In genomic region chr1:3651011-3651938, GRCh38 we compare ENCODE assay signal across 10 cellular contexts. TPM values are rescaled to one million over a fixed set of nuclear protein-coding genes. Genes with fewer than 3 reads are reported as not detected.
DNase-seq lines count a peak whose midpoint lies in the region; ATAC-seq and TF ChIP-seq lines count a peak whose summit lies in the region.
"Had no signal": no experiment of that assay in that cellular context is flagged by ENCODE, and none has a peak within 500 bp of the region (broad histone marks: within the 10 kb centered on the region; RNA-seq: fewer than 3 reads in every experiment).

No MANE protein-coding gene starts in this region.

- TF ChIP-seq POLR2A in stomach (IDR thresholded peaks at IDR 0.05) (no peak), sigmoid colon (IDR thresholded peaks at IDR 0.05) (no peak)

- TF ChIP-seq RAD21 in SK-N-SH (IDR thresholded peaks at IDR 0.05; ENCODE audit: low read length) = no peak

- H3K4me3 ChIP-seq in stomach (peak overlapping the region; percentile 34 to 99 (median 78)), SK-N-SH (ENCODE audit: low read depth in 2 of 2, low read length in 1 of 2) (peak overlapping the region in 1 of 2 experiments; percentile 41; a peak in 1 of 4 replicates), sigmoid colon (peak overlapping the region in 2 of 4 donors; percentile 85 to 92)

- no peaks in the 10 kb centered on the region for H3K9me2 ChIP-seq in SK-N-SH

- peaks cover 47 to 61% (median 53%) of the 10 kb centered on the region in 4 donors for H3K4me1 ChIP-seq in stomach
- H3K4me1 ChIP-seq in SK-N-SH (ENCODE audit: control insufficient read depth in 1 of 2, insufficient read depth in 2 of 2, low read depth in 1 of 2, low read length in 1 of 2) = peaks cover 0 to 12% of the 10 kb centered on the region in 2 experiments; a peak in 2 of 4 replicates
- peaks cover 0 to 39% (median 38%) of the 10 kb centered on the region in 4 donors for H3K4me1 ChIP-seq in sigmoid colon

- no peak overlapping the region for H2AFZ ChIP-seq in SK-N-SH (ENCODE audit: low read depth)

- H3K79me2 ChIP-seq in SK-N-SH (ENCODE audit: insufficient read depth) = peaks cover 19% of the 10 kb centered on the region

- peaks cover 22% of the 10 kb centered on the region for H3K4me1 Mint-ChIP-seq in activated naive CD4-positive, alpha-beta T cell treated with anti-CD3 and anti-CD28 coated beads for 36 hours (ENCODE audit: low read depth)
- H3K4me1 Mint-ChIP-seq in activated CD8-positive, alpha-beta T cell treated with anti-CD3 and anti-CD28 coated beads for 36 hours (ENCODE audit: low read depth) = peaks cover 29% of the 10 kb centered on the region

- H3K27me3 Mint-ChIP-seq in activated naive CD4-positive, alpha-beta T cell treated with anti-CD3 and anti-CD28 coated beads for 36 hours (ENCODE audit: low read depth) = peaks cover 34% of the 10 kb centered on the region
- H3K27me3 Mint-ChIP-seq in activated CD8-positive, alpha-beta T cell treated with anti-CD3 and anti-CD28 coated beads for 36 hours = peaks cover 34% of the 10 kb centered on the region

- no peaks in the 10 kb centered on the region for H3K9me3 Mint-ChIP-seq in activated naive CD4-positive, alpha-beta T cell treated with anti-CD3 and anti-CD28 coated beads for 36 hours
- no peaks in the 10 kb centered on the region for H3K9me3 Mint-ChIP-seq in activated CD8-positive, alpha-beta T cell treated with anti-CD3 and anti-CD28 coated beads for 36 hours

- H3F3A ChIP-seq in SK-N-SH (replicated peaks; ENCODE audit: insufficient read depth) = no peaks in the 10 kb centered on the region

- no peak for TF ChIP-seq CTCF in activated CD8-positive, alpha-beta T cell treated with anti-CD3 and anti-CD28 coated beads for 36 hours (IDR thresholded peaks at IDR 0.05)
- TF ChIP-seq CTCF in stomach (IDR thresholded peaks at IDR 0.05) (no peak), SK-N-SH (IDR thresholded peaks at IDR 0.05) (no peak), sigmoid colon (IDR thresholded peaks at IDR 0.05) (no peak)

- ATAC-seq in activated CD8-positive, alpha-beta T cell treated with anti-CD3 and anti-CD28 coated beads for 36 hours = no peak

- H3K27ac ChIP-seq in stomach (no peak overlapping the region), SK-N-SH (ENCODE audit: low read depth in 2 of 2, low read length in 1 of 2) (no peak overlapping the region), sigmoid colon (no peak overlapping the region)
- H3K27ac ChIP-seq: HL-60 had no signal

- H3K36me3 Mint-ChIP-seq in activated naive CD4-positive, alpha-beta T cell treated with anti-CD3 and anti-CD28 coated beads for 36 hours (ENCODE audit: low read depth) = peaks cover 9% of the 10 kb centered on the region
- peaks cover 2% of the 10 kb centered on the region for H3K36me3 Mint-ChIP-seq in activated CD8-positive, alpha-beta T cell treated with anti-CD3 and anti-CD28 coated beads for 36 hours (ENCODE audit: low read depth)

- no peak overlapping the region for H3K4me2 ChIP-seq in SK-N-SH

- H3K36me3 ChIP-seq in stomach (peaks cover 7 to 14% (median 12%) of the 10 kb centered on the region in 4 donors), SK-N-SH (replicated peaks in 1 of 2; ENCODE audit: control insufficient read depth in 1 of 2, insufficient read depth in 2 of 2, low read length in 1 of 2) (peaks cover 11 to 18% of the 10 kb centered on the region in 2 experiments), sigmoid colon (peaks cover 0 to 12% (median 3%) of the 10 kb centered on the region in 4 donors)

- CTCF ChIA-PET in activated naive CD4-positive, alpha-beta T cell treated with anti-CD3 and anti-CD28 coated beads for 36 hours (lab: Charles Lee) = interaction anchor here (0.6 kb wide), 1 partner anchor 110 kb away, joined by 3 read pairs; no protein-coding TSS in a partner anchor
- CTCF ChIA-PET in activated CD8-positive, alpha-beta T cell treated with anti-CD3 and anti-CD28 coated beads for 36 hours (lab: Charles Lee) = interaction anchor here (1.3 to 1.5 kb wide), 3 partner anchors 25 to 73 kb away, joined by 3 to 4 read pairs (median 3); no protein-coding TSS in a partner anchor
- CTCF ChIA-PET in SK-N-SH (lab: Yijun Ruan, JAX) = interaction anchor here (0.6 to 1.2 kb wide), 2 partner anchors 42 to 73 kb away, joined by 3 to 5 read pairs; no protein-coding TSS in a partner anchor

- intact Hi-C loops in activated naive CD4-positive, alpha-beta T cell treated with anti-CD3 and anti-CD28 coated beads for 36 hours (cut with micrococcal nuclease) = loop anchor here (2.0 kb wide), 1 partner anchor 250 kb away; the partner anchor contains the start of gene C1orf174
- intact Hi-C loops in activated CD8-positive, alpha-beta T cell treated with anti-CD3 and anti-CD28 coated beads for 36 hours (cut with micrococcal nuclease) = no loop called here
- intact Hi-C loops in stomach (cut with DNase I; ENCODE audit: low total_unique reads) (no loop called here), sigmoid colon (cut with DNase I) (loop anchor here (2.0 kb wide), 1 partner anchor 250 kb away; the partner anchor contains the start of gene C1orf174)

- H3K9ac ChIP-seq in SK-N-SH = no peak overlapping the region; the same call in 1 of the 2 replicates

- H3K4me3 Mint-ChIP-seq in activated naive CD4-positive, alpha-beta T cell treated with anti-CD3 and anti-CD28 coated beads for 36 hours = peak overlapping the region; percentile 41
- peak overlapping the region; percentile 35 for H3K4me3 Mint-ChIP-seq in activated CD8-positive, alpha-beta T cell treated with anti-CD3 and anti-CD28 coated beads for 36 hours

- DNase-seq in activated naive CD4-positive, alpha-beta T cell treated with anti-CD3 and anti-CD28 coated beads for 36 hours = no peak
- DNase-seq in activated naive CD4-positive, alpha-beta T cell treated with Interleukin-2 at 50 U/mL for 16 hours = no peak
- no peak for DNase-seq in activated CD8-positive, alpha-beta T cell treated with anti-CD3 and anti-CD28 coated beads for 36 hours
- DNase-seq in iPS-NIHi7 (ENCODE audit: extremely low spot score) = peak; percentile 60
- DNase-seq in stomach = no peak
- DNase-seq in DMS79 treated with DMSO at 0.1 percent for 48 hours (lab: John Stamatoyannopoulos, UW) = no peak
- DNase-seq in SK-N-SH = no peak
- no peak for DNase-seq in sigmoid colon
- DNase-seq: NK-92 treated with Interleukin-12 subunit alpha and Interleukin-12 subunit beta, amount 100 ng/mL, for 24 hours had no signal

- H4K20me1 ChIP-seq in SK-N-SH (ENCODE audit: insufficient read depth) = no peaks in the 10 kb centered on the region

- H3K27me3 ChIP-seq in stomach (peaks cover 27 to 62% (median 48%) of the 10 kb centered on the region in 3 donors), SK-N-SH (ENCODE audit: insufficient read depth) (no peaks in the 10 kb centered on the region; the same call in 1 of the 2 replicates), sigmoid colon (peaks cover 29 to 60% (median 51%) of the 10 kb centered on the region in 3 donors)

- 6 to 8% (median 7%) methylated on average over 57 to 84 of the region's 84 CpGs for WGBS in stomach, 5 donors
- 36% methylated on average over 10 of the region's 84 CpGs for WGBS in SK-N-SH (ENCODE audit: low lambda C conversion rate)
- 6 to 13% methylated on average over 84 of the region's 84 CpGs for WGBS in sigmoid colon, 2 donors

- POLR2A ChIA-PET in activated CD8-positive, alpha-beta T cell treated with anti-CD3 and anti-CD28 coated beads for 36 hours (lab: Charles Lee) = interaction anchor here (1.0 kb wide), 1 partner anchor 28 kb away, joined by 3 read pairs; no protein-coding TSS in a partner anchor
- POLR2A ChIA-PET in SK-N-SH (lab: Yijun Ruan, JAX) = no interaction called here

- H3K27ac Mint-ChIP-seq in activated naive CD4-positive, alpha-beta T cell treated with anti-CD3 and anti-CD28 coated beads for 36 hours = no peak overlapping the region
- no peak overlapping the region for H3K27ac Mint-ChIP-seq in activated CD8-positive, alpha-beta T cell treated with anti-CD3 and anti-CD28 coated beads for 36 hours

- H3K9me3 ChIP-seq in stomach (peaks cover 0 to 5% (median 0%) of the 10 kb centered on the region in 4 donors), SK-N-SH (no peaks in the 10 kb centered on the region), sigmoid colon (no peaks in the 10 kb centered on the region)

- TF ChIP-seq EP300 in stomach (IDR thresholded peaks at IDR 0.05) (no peak), SK-N-SH (IDR thresholded peaks at IDR 0.05; ENCODE audit: borderline replicate concordance in 1 of 2, low read depth in 1 of 2, low read length in 1 of 2) (no peak), sigmoid colon (IDR thresholded peaks at IDR 0.05) (no peak)

RNA-seq across cellular contexts. Expression of gene TP73, which starts 1.0 kb away (rescaled TPM):
- under 1 TPM; 0.20 to 0.43 TPM for total RNA-seq in activated naive CD4-positive, alpha-beta T cell treated with anti-CD3 and anti-CD28 coated beads for 36 hours
- total RNA-seq in activated CD8-positive, alpha-beta T cell treated with anti-CD3 and anti-CD28 coated beads for 36 hours = under 1 TPM; 0.60 to 0.68 TPM
- 1 to 10 TPM in 1 of 5 donors, under 1 TPM in 1, not detected in 3; 0.43 to 9.8 TPM for total RNA-seq in stomach
- polyA plus RNA-seq in stomach = 1 to 10 TPM in 1 of 3 donors, under 1 TPM in 1, not detected in 1; 0.25 to 2.4 TPM
- polyA plus RNA-seq in SK-N-SH (2012; rRNA removed) = 0.21 and 0.64 TPM in 2 replicates
- 0.28 and 0.41 TPM in 2 replicates for polyA plus RNA-seq in SK-N-SH (2012; cell fraction: cytosol; rRNA removed)
- polyA plus RNA-seq in SK-N-SH (2012; cell fraction: nucleus; rRNA removed) = 1.4 and 1.8 TPM in 2 replicates
- total RNA-seq in sigmoid colon = not detected
- polyA plus RNA-seq in sigmoid colon = under 1 TPM in 2 of 3 donors, not detected in 1; 0.22 to 0.69 TPM

RNA-seq across cellular contexts. Expression of gene WRAP73, which starts 1.4 kb away (rescaled TPM):
- 10 to 100 TPM; 32.4 to 35.4 TPM for total RNA-seq in activated naive CD4-positive, alpha-beta T cell treated with anti-CD3 and anti-CD28 coated beads for 36 hours
- total RNA-seq in activated CD8-positive, alpha-beta T cell treated with anti-CD3 and anti-CD28 coated beads for 36 hours = 10 to 100 TPM; 34.2 to 35.4 TPM
- total RNA-seq in stomach (10 to 100 TPM in 2 of 5 donors, 1 to 10 TPM in 2, under 1 TPM in 1; 0.89 to 55.4 (median 3.5) TPM), sigmoid colon (10 to 100 TPM; 11.4 to 17.2 (median 14.8) TPM)
- polyA plus RNA-seq in stomach (10 to 100 TPM; 12.5 to 22.2 (median 13.0) TPM), SK-N-SH (2012; rRNA removed) (61.9 and 67.8 TPM in 2 replicates), sigmoid colon (10 to 100 TPM; 17.4 to 24.2 (median 18.7) TPM)
- 33.1 and 45.1 TPM in 2 replicates for polyA plus RNA-seq in SK-N-SH (2012; cell fraction: cytosol; rRNA removed)
- polyA plus RNA-seq in SK-N-SH (2012; cell fraction: nucleus; rRNA removed) = 172 and 188 TPM in 2 replicates

RNA-seq across cellular contexts. Expression of gene TPRG1L, which starts 26.5 kb away (rescaled TPM):
- total RNA-seq in activated naive CD4-positive, alpha-beta T cell treated with anti-CD3 and anti-CD28 coated beads for 36 hours = 1 to 10 TPM; 6.8 TPM
- total RNA-seq in activated CD8-positive, alpha-beta T cell treated with anti-CD3 and anti-CD28 coated beads for 36 hours = 1 to 10 TPM; 6.1 to 6.2 TPM
- total RNA-seq in stomach (10 to 100 TPM; 21.6 to 43.3 (median 30.3) TPM), sigmoid colon (10 to 100 TPM; 34.9 to 51.8 (median 43.2) TPM)
- polyA plus RNA-seq in stomach (10 to 100 TPM; 29.7 to 60.0 (median 33.7) TPM), SK-N-SH (2012; rRNA removed) (25.9 and 35.5 TPM in 2 replicates), sigmoid colon (100 to 1,000 TPM in 1 of 3 donors, 10 to 100 TPM in 2; 43.6 to 105 (median 85.9) TPM)
- 28.6 and 33.3 TPM in 2 replicates for polyA plus RNA-seq in SK-N-SH (2012; cell fraction: cytosol; rRNA removed)
- polyA plus RNA-seq in SK-N-SH (2012; cell fraction: nucleus; rRNA removed) = 17.7 and 20.1 TPM in 2 replicates

RNA-seq across cellular contexts. Expression of gene MEGF6, which starts 40.0 kb away (rescaled TPM):
- 1 to 10 TPM; 5.8 to 5.9 TPM for total RNA-seq in activated naive CD4-positive, alpha-beta T cell treated with anti-CD3 and anti-CD28 coated beads for 36 hours
- 1 to 10 TPM; 2.0 to 2.5 TPM for total RNA-seq in activated CD8-positive, alpha-beta T cell treated with anti-CD3 and anti-CD28 coated beads for 36 hours
- 10 to 100 TPM; 14.3 to 57.2 (median 41.1) TPM for total RNA-seq in stomach
- polyA plus RNA-seq in stomach = 10 to 100 TPM in 2 of 3 donors, 1 to 10 TPM in 1; 2.6 to 18.6 (median 11.3) TPM
- 5.8 and 7.6 TPM in 2 replicates for polyA plus RNA-seq in SK-N-SH (2012; rRNA removed)
- 1.3 and 2.9 TPM in 2 replicates for polyA plus RNA-seq in SK-N-SH (2012; cell fraction: cytosol; rRNA removed)
- 28.9 and 39.7 TPM in 2 replicates for polyA plus RNA-seq in SK-N-SH (2012; cell fraction: nucleus; rRNA removed)
- total RNA-seq in sigmoid colon = 10 to 100 TPM in 2 of 4 donors, 1 to 10 TPM in 2; 4.3 to 31.9 (median 12.2) TPM
- polyA plus RNA-seq in sigmoid colon = 1 to 10 TPM in 2 of 3 donors, not detected in 1; 2.4 to 9.8 TPM

Comparison
In these comparisons a context has a peak if more than half of its experiments do, and no peak if none do; other contexts are left out.
1. intact Hi-C loops: an anchor here in activated naive CD4-positive, alpha-beta T cell treated with anti-CD3 and anti-CD28 coated beads for 36 hours (2.0 kb wide) and sigmoid colon (2.0 kb wide); none called in activated CD8-positive, alpha-beta T cell treated with anti-CD3 and anti-CD28 coated beads for 36 hours and stomach.